Comparison of ENCODE assay signal across 21 cellular contexts in the genomic region with DNA sequence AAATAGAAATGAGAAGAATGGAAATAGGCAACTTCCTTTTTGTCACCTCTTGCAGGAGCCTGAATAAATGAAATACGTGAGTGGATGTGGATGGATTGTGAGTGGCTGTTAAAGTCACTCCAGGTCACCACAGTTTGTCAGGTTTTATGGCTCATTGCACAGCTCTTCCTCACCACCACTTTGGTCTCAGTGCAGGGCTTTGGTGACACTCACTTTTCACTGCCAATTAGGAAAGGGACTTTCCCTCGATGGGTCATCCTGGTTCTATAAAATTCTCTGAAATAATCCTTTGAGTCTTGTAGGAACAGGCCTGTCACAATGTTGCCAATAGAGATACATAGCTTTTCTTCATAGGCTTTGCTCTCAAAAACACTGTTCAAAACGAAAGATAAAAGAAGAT.
"Had no signal": no experiment of that assay in that cellular context is flagged by ENCODE, and none has a peak within 500 bp of the region (broad histone marks: within the 10 kb centered on the region; RNA-seq: fewer than 3 reads in every experiment).

No MANE protein-coding gene starts in this region.

- H3K27me3 ChIP-seq: cardiac muscle cell, right lobe of liver, suprapubic skin, vagina had no signal

- DNase-seq: activated CD4-positive, alpha-beta memory T cell treated with anti-CD3 and anti-CD28 coated beads for 36 hours; activated CD4-positive, alpha-beta T cell treated with anti-CD3 and anti-CD28 coated beads for 36 hours; activated CD8-positive, alpha-beta memory T cell treated with anti-CD3 and anti-CD28 coated beads, Interleukin-2, amount 10 ng/mL, durations not matched to agents 7 days and 5 days; dermis blood vessel endothelial cell; effector memory CD8-positive, alpha-beta T cell; head of caudate nucleus; kidney; left ventricle myocardium inferior; occipital lobe; right lobe of liver; small intestine; stimulated activated CD4-positive, alpha-beta T cell treated with anti-CD3 and anti-CD28 coated beads, Interleukin-4, amount 100 ng/mL, for 1 hour; stimulated activated naive CD8-positive, alpha-beta T cell treated with anti-CD3 and anti-CD28 coated beads, Interleukin-15, amount 100 ng/mL, for 72 hours; T-helper 2 cell; trophoblast cell had no signal

- H3K36me3 ChIP-seq: cardiac muscle cell, left ventricle myocardium inferior, prostate gland, right lobe of liver, suprapubic skin, vagina had no signal

- H3K36me3 Mint-ChIP-seq: activated CD4-positive, alpha-beta memory T cell treated with anti-CD3 and anti-CD28 coated beads for 36 hours; activated CD8-positive, alpha-beta memory T cell treated with anti-CD3 and anti-CD28 coated beads, Interleukin-2, amount 10 ng/mL, durations not matched to agents 7 days and 5 days; activated naive CD8-positive, alpha-beta T cell; WTC11 had no signal

- H3K9me3 Mint-ChIP-seq: WTC11 had no signal

- H3K27ac Mint-ChIP-seq: activated CD4-positive, alpha-beta memory T cell treated with anti-CD3 and anti-CD28 coated beads for 36 hours; activated CD4-positive, alpha-beta T cell treated with anti-CD3 and anti-CD28 coated beads for 36 hours; activated CD8-positive, alpha-beta memory T cell treated with anti-CD3 and anti-CD28 coated beads, Interleukin-2, amount 10 ng/mL, durations not matched to agents 7 days and 5 days; activated naive CD8-positive, alpha-beta T cell; effector memory CD8-positive, alpha-beta T cell; stimulated activated naive CD8-positive, alpha-beta T cell treated with anti-CD3 and anti-CD28 coated beads, Interleukin-15, amount 100 ng/mL, for 72 hours; WTC11 had no signal

- H3K4me1 Mint-ChIP-seq: activated CD4-positive, alpha-beta T cell treated with anti-CD3 and anti-CD28 coated beads for 36 hours; activated CD8-positive, alpha-beta memory T cell treated with anti-CD3 and anti-CD28 coated beads, Interleukin-2, amount 10 ng/mL, durations not matched to agents 7 days and 5 days; stimulated activated naive CD8-positive, alpha-beta T cell treated with anti-CD3 and anti-CD28 coated beads, Interleukin-15, amount 100 ng/mL, for 72 hours; WTC11 had no signal

- H3K4me3 ChIP-seq: cardiac muscle cell, left ventricle myocardium inferior, prostate gland, right lobe of liver, suprapubic skin, vagina had no signal

- H3K4me1 ChIP-seq: left ventricle myocardium inferior, prostate gland, right lobe of liver, suprapubic skin had no signal

- H3K27ac ChIP-seq: cardiac muscle cell, left ventricle myocardium inferior, prostate gland, right lobe of liver, suprapubic skin, vagina had no signal

- H3K4me3 Mint-ChIP-seq: activated CD4-positive, alpha-beta memory T cell treated with anti-CD3 and anti-CD28 coated beads for 36 hours; activated CD4-positive, alpha-beta T cell treated with anti-CD3 and anti-CD28 coated beads for 36 hours; activated CD8-positive, alpha-beta memory T cell treated with anti-CD3 and anti-CD28 coated beads, Interleukin-2, amount 10 ng/mL, durations not matched to agents 7 days and 5 days; activated naive CD8-positive, alpha-beta T cell; effector memory CD8-positive, alpha-beta T cell; stimulated activated naive CD8-positive, alpha-beta T cell treated with anti-CD3 and anti-CD28 coated beads, Interleukin-15, amount 100 ng/mL, for 72 hours; WTC11 had no signal

- H3K9me3 ChIP-seq: left ventricle myocardium inferior, prostate gland, right lobe of liver, suprapubic skin, vagina had no signal

- ATAC-seq: activated CD4-positive, alpha-beta T cell treated with anti-CD3 and anti-CD28 coated beads for 36 hours; activated CD8-positive, alpha-beta memory T cell treated with anti-CD3 and anti-CD28 coated beads, Interleukin-2, amount 10 ng/mL, durations not matched to agents 7 days and 5 days; effector memory CD8-positive, alpha-beta T cell; right lobe of liver; stimulated activated naive CD8-positive, alpha-beta T cell treated with anti-CD3 and anti-CD28 coated beads, Interleukin-15, amount 100 ng/mL, for 72 hours; WTC11 had no signal

- H3K27me3 Mint-ChIP-seq: activated CD4-positive, alpha-beta memory T cell treated with anti-CD3 and anti-CD28 coated beads for 36 hours; activated CD4-positive, alpha-beta T cell treated with anti-CD3 and anti-CD28 coated beads for 36 hours; activated CD8-positive, alpha-beta memory T cell treated with anti-CD3 and anti-CD28 coated beads, Interleukin-2, amount 10 ng/mL, durations not matched to agents 7 days and 5 days; activated naive CD8-positive, alpha-beta T cell; effector memory CD8-positive, alpha-beta T cell; stimulated activated naive CD8-positive, alpha-beta T cell treated with anti-CD3 and anti-CD28 coated beads, Interleukin-15, amount 100 ng/mL, for 72 hours had no signal
